1 cellular context compared by ENCODE assay signal in genomic region chr2:219293736-219294201, GRCh38.
TF ChIP-seq lines count a peak whose summit lies in the region.

No MANE protein-coding gene starts in this region.

TF ChIP-seq in SK-N-SH, 30 proteins besides CTCF, POLR2A, EP300 and RAD21 (continued from another document):
- TF ChIP-seq POLR2AphosphoS5 (IDR thresholded peaks at IDR 0.05; ENCODE audit: low read depth, low read length), result no peak
- TF ChIP-seq IRF3 (IDR thresholded peaks at IDR 0.05; ENCODE audit: low read depth, low read length), result no peak
- no peak for TF ChIP-seq TCF12 (IDR thresholded peaks at IDR 0.05)
- no peak for TF ChIP-seq RFX5 (IDR thresholded peaks at IDR 0.05; ENCODE audit: low read length)
